In the genomic region with DNA sequence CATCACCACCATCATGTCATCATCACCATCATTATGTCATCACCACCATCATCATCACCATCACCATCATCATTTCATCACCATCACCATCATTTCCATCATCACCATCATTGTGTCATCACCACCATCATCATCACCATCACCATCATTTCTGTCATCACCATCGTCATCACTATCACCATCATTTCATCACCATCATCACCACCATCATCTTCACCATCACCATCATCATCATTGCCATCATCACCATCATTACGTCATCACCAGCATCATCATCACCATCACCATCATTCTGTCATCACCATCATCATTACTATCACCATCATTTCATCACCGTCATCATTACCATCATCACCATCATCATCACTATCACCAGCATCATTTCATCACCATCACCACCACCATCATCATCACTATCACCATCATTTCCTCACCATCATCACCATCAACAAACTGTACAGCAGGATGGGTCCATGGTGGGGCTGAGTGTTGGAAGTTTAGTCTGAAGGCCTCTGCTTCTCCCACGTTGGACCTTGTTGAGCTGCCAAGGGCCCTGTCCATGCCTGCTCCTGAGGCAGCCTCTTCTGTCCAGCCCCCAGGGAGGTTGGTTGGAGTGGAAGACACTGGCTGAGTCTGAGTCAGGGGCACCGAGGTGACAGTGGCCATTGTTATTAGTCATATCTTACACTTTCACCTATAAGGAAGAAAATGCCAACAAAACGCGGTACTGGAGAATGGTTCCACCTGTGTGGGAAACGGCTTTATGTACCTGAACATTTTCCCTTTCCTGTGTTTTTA, we compare ENCODE assay signal across 1 cellular context.
TF ChIP-seq lines count a peak whose summit lies in the region.

No MANE protein-coding gene starts in this region.

TF ChIP-seq in HEK293, 187 proteins besides CTCF, POLR2A, EP300 and RAD21 (continued from another document and continues in another):
- no peak for TF ChIP-seq ZNF341 (tag by site-specific recombination; IDR thresholded peaks at IDR 0.05; ENCODE audit: low read depth)
- TF ChIP-seq, protein P1, sequence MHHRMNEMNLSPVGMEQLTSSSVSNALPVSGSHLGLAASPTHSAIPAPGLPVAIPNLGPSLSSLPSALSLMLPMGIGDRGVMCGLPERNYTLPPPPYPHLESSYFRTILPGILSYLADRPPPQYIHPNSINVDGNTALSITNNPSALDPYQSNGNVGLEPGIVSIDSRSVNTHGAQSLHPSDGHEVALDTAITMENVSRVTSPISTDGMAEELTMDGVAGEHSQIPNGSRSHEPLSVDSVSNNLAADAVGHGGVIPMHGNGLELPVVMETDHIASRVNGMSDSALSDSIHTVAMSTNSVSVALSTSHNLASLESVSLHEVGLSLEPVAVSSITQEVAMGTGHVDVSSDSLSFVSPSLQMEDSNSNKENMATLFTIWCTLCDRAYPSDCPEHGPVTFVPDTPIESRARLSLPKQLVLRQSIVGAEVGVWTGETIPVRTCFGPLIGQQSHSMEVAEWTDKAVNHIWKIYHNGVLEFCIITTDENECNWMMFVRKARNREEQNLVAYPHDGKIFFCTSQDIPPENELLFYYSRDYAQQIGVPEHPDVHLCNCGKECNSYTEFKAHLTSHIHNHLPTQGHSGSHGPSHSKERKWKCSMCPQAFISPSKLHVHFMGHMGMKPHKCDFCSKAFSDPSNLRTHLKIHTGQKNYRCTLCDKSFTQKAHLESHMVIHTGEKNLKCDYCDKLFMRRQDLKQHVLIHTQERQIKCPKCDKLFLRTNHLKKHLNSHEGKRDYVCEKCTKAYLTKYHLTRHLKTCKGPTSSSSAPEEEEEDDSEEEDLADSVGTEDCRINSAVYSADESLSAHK (tag by site-specific recombination; IDR thresholded peaks at IDR 0.05): no peak
- no peak; the same call in 1 of the 2 replicates for TF ChIP-seq ZNF544 (tag by site-specific recombination; IDR thresholded peaks at IDR 0.05)
- TF ChIP-seq, protein P2, sequence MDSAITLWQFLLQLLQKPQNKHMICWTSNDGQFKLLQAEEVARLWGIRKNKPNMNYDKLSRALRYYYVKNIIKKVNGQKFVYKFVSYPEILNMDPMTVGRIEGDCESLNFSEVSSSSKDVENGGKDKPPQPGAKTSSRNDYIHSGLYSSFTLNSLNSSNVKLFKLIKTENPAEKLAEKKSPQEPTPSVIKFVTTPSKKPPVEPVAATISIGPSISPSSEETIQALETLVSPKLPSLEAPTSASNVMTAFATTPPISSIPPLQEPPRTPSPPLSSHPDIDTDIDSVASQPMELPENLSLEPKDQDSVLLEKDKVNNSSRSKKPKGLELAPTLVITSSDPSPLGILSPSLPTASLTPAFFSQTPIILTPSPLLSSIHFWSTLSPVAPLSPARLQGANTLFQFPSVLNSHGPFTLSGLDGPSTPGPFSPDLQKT (IDR thresholded peaks at IDR 0.05; ENCODE audit: borderline replicate concordance, low read depth, low read length): no peak
- TF ChIP-seq ZNF548 (tag by site-specific recombination; IDR thresholded peaks at IDR 0.05): no peak
- TF ChIP-seq, protein P3, sequence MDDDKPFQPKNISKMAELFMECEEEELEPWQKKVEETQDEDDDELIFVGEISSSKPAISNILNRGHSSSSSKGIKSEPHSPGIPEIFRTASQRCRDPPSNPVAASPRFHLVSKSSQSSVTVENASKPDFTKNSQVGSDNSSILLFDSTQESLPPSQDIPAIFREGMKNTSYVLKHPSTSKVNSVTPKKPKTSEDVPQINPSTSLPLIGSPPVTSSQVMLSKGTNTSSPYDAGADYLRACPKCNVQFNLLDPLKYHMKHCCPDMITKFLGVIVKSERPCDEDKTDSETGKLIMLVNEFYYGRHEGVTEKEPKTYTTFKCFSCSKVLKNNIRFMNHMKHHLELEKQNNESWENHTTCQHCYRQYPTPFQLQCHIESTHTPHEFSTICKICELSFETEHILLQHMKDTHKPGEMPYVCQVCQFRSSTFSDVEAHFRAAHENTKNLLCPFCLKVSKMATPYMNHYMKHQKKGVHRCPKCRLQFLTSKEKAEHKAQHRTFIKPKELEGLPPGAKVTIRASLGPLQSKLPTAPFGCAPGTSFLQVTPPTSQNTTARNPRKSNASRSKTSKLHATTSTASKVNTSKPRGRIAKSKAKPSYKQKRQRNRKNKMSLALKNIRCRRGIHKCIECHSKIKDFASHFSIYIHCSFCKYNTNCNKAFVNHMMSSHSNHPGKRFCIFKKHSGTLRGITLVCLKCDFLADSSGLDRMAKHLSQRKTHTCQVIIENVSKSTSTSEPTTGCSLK (tag by site-specific recombination; IDR thresholded peaks at IDR 0.05): peak; percentile 65; the same call in 1 of the 2 replicates
- no peak for TF ChIP-seq ZNF175 (tag by site-specific recombination; IDR thresholded peaks at IDR 0.05)
- 0 out of 2 replicates have a peak, but pooled peaks have one; percentile 79 for TF ChIP-seq ZNF473 (tag by site-specific recombination; IDR thresholded peaks at IDR 0.05)
- no peak for TF ChIP-seq ZNF664 (tag by site-specific recombination; IDR thresholded peaks at IDR 0.05)
- TF ChIP-seq SETDB1 (IDR thresholded peaks at IDR 0.05; ENCODE audit: insufficient read length, low read length): no peak
- no peak for TF ChIP-seq ZNF529 (tag by site-specific recombination; IDR thresholded peaks at IDR 0.05; ENCODE audit: insufficient replicate concordance)
- TF ChIP-seq KLF8 (tag by site-specific recombination; IDR thresholded peaks at IDR 0.05): 0 out of 2 replicates have a peak, but pooled peaks have one; percentile 46
- TF ChIP-seq ZNF292 (tag by site-specific recombination; IDR thresholded peaks at IDR 0.05; ENCODE audit: borderline replicate concordance, low read depth): no peak
- TF ChIP-seq ZNF776 (tag by site-specific recombination; IDR thresholded peaks at IDR 0.05; ENCODE audit: borderline replicate concordance): peak; percentile 86
- TF ChIP-seq SP3 (tag by site-specific recombination; IDR thresholded peaks at IDR 0.05): no peak
- no peak for TF ChIP-seq BCL11A (tag by site-specific recombination; IDR thresholded peaks at IDR 0.05; ENCODE audit: low read depth)
- no peak for TF ChIP-seq ZNF266 (tag by site-specific recombination; IDR thresholded peaks at IDR 0.05; ENCODE audit: low read depth)
- TF ChIP-seq ZNF174 (tag by site-specific recombination; IDR thresholded peaks at IDR 0.05): no peak
- TF ChIP-seq, protein P4, sequence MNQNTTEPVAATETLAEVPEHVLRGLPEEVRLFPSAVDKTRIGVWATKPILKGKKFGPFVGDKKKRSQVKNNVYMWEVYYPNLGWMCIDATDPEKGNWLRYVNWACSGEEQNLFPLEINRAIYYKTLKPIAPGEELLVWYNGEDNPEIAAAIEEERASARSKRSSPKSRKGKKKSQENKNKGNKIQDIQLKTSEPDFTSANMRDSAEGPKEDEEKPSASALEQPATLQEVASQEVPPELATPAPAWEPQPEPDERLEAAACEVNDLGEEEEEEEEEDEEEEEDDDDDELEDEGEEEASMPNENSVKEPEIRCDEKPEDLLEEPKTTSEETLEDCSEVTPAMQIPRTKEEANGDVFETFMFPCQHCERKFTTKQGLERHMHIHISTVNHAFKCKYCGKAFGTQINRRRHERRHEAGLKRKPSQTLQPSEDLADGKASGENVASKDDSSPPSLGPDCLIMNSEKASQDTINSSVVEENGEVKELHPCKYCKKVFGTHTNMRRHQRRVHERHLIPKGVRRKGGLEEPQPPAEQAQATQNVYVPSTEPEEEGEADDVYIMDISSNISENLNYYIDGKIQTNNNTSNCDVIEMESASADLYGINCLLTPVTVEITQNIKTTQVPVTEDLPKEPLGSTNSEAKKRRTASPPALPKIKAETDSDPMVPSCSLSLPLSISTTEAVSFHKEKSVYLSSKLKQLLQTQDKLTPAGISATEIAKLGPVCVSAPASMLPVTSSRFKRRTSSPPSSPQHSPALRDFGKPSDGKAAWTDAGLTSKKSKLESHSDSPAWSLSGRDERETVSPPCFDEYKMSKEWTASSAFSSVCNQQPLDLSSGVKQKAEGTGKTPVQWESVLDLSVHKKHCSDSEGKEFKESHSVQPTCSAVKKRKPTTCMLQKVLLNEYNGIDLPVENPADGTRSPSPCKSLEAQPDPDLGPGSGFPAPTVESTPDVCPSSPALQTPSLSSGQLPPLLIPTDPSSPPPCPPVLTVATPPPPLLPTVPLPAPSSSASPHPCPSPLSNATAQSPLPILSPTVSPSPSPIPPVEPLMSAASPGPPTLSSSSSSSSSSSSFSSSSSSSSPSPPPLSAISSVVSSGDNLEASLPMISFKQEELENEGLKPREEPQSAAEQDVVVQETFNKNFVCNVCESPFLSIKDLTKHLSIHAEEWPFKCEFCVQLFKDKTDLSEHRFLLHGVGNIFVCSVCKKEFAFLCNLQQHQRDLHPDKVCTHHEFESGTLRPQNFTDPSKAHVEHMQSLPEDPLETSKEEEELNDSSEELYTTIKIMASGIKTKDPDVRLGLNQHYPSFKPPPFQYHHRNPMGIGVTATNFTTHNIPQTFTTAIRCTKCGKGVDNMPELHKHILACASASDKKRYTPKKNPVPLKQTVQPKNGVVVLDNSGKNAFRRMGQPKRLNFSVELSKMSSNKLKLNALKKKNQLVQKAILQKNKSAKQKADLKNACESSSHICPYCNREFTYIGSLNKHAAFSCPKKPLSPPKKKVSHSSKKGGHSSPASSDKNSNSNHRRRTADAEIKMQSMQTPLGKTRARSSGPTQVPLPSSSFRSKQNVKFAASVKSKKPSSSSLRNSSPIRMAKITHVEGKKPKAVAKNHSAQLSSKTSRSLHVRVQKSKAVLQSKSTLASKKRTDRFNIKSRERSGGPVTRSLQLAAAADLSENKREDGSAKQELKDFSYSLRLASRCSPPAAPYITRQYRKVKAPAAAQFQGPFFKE (tag by site-specific recombination; IDR thresholded peaks at IDR 0.05; ENCODE audit: borderline replicate concordance): no peak
- TF ChIP-seq ZNF426 (tag by site-specific recombination; IDR thresholded peaks at IDR 0.05): no peak
- peak; percentile 74; the same call in 1 of the 2 replicates for TF ChIP-seq ZSCAN23 (tag by site-specific recombination; IDR thresholded peaks at IDR 0.05)
- TF ChIP-seq, protein P5, sequence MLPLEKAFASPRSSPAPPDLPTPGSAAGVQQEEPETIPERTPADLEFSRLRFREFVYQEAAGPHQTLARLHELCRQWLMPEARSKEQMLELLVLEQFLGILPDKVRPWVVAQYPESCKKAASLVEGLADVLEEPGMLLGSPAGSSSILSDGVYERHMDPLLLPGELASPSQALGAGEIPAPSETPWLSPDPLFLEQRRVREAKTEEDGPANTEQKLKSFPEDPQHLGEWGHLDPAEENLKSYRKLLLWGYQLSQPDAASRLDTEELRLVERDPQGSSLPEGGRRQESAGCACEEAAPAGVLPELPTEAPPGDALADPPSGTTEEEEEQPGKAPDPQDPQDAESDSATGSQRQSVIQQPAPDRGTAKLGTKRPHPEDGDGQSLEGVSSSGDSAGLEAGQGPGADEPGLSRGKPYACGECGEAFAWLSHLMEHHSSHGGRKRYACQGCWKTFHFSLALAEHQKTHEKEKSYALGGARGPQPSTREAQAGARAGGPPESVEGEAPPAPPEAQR (tag by site-specific recombination; IDR thresholded peaks at IDR 0.05): no peak
- TF ChIP-seq, protein P6, sequence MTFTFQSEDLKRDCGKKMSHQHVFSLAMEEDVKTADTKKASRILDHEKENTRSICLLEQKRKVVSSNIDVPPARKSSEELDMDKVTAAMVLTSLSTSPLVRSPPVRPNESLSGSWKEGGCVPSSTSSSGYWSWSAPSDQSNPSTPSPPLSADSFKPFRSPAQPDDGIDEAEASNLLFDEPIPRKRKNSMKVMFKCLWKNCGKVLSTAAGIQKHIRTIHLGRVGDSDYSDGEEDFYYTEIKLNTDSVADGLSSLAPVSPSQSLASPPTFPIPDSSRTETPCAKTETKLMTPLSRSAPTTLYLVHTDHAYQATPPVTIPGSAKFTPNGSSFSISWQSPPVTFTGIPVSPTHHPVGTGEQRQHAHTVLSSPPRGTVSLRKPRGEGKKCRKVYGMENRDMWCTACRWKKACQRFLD (tag by site-specific recombination; IDR thresholded peaks at IDR 0.05): no peak
- TF ChIP-seq SP7 (tag by site-specific recombination; IDR thresholded peaks at IDR 0.05): no peak
- TF ChIP-seq ZNF654 (tag by site-specific recombination; IDR thresholded peaks at IDR 0.05; ENCODE audit: low read depth): no peak
- TF ChIP-seq FEZF1 (tag by site-specific recombination; IDR thresholded peaks at IDR 0.05): no peak
- TF ChIP-seq ZNF747 (tag by site-specific recombination; IDR thresholded peaks at IDR 0.05): peak; percentile 99
- TF ChIP-seq ZNF24 (tag by site-specific recombination; IDR thresholded peaks at IDR 0.05): no peak
- TF ChIP-seq MYNN (tag by site-specific recombination; IDR thresholded peaks at IDR 0.05; ENCODE audit: borderline replicate concordance): no peak
- TF ChIP-seq BCL11B (tag by site-specific recombination; IDR thresholded peaks at IDR 0.05; ENCODE audit: low read depth): no peak
- no peak; the same call in 1 of the 2 replicates for TF ChIP-seq YY1 (tag by site-specific recombination; IDR thresholded peaks at IDR 0.05)
- TF ChIP-seq ZNF157 (tag by site-specific recombination; IDR thresholded peaks at IDR 0.05): 0 out of 2 replicates have a peak, but pooled peaks have one; percentile 47
- TF ChIP-seq ZNF596 (tag by site-specific recombination; IDR thresholded peaks at IDR 0.05): no peak
- TF ChIP-seq ZNF223 (tag by site-specific recombination; IDR thresholded peaks at IDR 0.05): no peak
- TF ChIP-seq, protein P7, sequence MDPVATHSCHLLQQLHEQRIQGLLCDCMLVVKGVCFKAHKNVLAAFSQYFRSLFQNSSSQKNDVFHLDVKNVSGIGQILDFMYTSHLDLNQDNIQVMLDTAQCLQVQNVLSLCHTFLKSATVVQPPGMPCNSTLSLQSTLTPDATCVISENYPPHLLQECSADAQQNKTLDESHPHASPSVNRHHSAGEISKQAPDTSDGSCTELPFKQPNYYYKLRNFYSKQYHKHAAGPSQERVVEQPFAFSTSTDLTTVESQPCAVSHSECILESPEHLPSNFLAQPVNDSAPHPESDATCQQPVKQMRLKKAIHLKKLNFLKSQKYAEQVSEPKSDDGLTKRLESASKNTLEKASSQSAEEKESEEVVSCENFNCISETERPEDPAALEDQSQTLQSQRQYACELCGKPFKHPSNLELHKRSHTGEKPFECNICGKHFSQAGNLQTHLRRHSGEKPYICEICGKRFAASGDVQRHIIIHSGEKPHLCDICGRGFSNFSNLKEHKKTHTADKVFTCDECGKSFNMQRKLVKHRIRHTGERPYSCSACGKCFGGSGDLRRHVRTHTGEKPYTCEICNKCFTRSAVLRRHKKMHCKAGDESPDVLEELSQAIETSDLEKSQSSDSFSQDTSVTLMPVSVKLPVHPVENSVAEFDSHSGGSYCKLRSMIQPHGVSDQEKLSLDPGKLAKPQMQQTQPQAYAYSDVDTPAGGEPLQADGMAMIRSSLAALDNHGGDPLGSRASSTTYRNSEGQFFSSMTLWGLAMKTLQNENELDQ (tag by site-specific recombination; IDR thresholded peaks at IDR 0.05; ENCODE audit: low read depth): no peak
- TF ChIP-seq ZNF48 (tag by site-specific recombination; IDR thresholded peaks at IDR 0.05): no peak
- TF ChIP-seq, protein P8, sequence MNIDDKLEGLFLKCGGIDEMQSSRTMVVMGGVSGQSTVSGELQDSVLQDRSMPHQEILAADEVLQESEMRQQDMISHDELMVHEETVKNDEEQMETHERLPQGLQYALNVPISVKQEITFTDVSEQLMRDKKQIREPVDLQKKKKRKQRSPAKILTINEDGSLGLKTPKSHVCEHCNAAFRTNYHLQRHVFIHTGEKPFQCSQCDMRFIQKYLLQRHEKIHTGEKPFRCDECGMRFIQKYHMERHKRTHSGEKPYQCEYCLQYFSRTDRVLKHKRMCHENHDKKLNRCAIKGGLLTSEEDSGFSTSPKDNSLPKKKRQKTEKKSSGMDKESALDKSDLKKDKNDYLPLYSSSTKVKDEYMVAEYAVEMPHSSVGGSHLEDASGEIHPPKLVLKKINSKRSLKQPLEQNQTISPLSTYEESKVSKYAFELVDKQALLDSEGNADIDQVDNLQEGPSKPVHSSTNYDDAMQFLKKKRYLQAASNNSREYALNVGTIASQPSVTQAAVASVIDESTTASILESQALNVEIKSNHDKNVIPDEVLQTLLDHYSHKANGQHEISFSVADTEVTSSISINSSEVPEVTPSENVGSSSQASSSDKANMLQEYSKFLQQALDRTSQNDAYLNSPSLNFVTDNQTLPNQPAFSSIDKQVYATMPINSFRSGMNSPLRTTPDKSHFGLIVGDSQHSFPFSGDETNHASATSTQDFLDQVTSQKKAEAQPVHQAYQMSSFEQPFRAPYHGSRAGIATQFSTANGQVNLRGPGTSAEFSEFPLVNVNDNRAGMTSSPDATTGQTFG (tag by site-specific recombination; IDR thresholded peaks at IDR 0.05; ENCODE audit: borderline replicate concordance): peak; percentile 100
